ENCODE assay signal across 21 cellular contexts in the genomic region with DNA sequence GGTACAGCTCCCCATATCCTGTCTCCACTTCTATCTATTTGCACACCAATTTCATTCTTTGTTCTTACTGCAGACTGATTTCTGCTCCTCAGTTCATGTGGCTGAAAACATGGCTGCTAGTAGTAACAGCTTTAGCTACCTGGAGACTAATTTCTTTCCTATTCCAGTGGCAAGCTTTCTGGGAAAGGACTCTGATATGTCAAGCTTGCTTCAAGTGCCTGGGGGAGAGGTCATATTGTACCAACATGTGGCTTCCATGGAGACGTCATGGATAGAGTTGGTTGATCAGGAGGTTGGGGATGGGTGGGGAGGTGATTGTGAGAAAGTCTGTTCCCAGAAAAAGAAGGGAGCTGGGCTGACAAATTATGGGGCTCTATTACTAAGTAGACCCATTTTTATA. TPM values are rescaled to one million over a fixed set of nuclear protein-coding genes. Genes with fewer than 3 reads are reported as not detected.
A peak's percentile ranks its signal among the peaks of the same experiment; 100 is the strongest.
DNase-seq lines count a peak whose midpoint lies in the region; ATAC-seq, FAIRE-seq and TF ChIP-seq lines count a peak whose summit lies in the region.
"Had no signal": no experiment of that assay in that cellular context is flagged by ENCODE, and none has a peak within 500 bp of the region (broad histone marks: within the 10 kb centered on the region; RNA-seq: fewer than 3 reads in every experiment).

No MANE protein-coding gene starts in this region.

- no peak overlapping the region for H2AFZ ChIP-seq in astrocyte (ENCODE audit: low read depth, low read length)
- no peak overlapping the region for H2AFZ ChIP-seq in smooth muscle cell (ENCODE audit: low read depth)

- intact Hi-C loops in activated T-helper 1 cell treated with anti-CD3 and anti-CD28 coated beads, Interleukin-12 subunit alpha, Interleukin-12 subunit beta, Interleukin-2, Interleukin-4 antibody, amounts not matched to agents 30 ng/mL and 10 ng/mL and 1 ng/mL, durations not matched to agents 14 hours and 24 hours and 36 hours (cut with micrococcal nuclease): no loop called here

- peaks cover 33% of the 10 kb centered on the region for H3K4me1 Mint-ChIP-seq in astrocyte (ENCODE audit: low read depth, unreplicated experiment)
- no peaks in the 10 kb centered on the region for H3K4me1 Mint-ChIP-seq in activated T-helper 1 cell treated with anti-CD3 and anti-CD28 coated beads, Interleukin-12 subunit alpha, Interleukin-12 subunit beta, Interleukin-2, Interleukin-4 antibody, amounts not matched to agents 30 ng/mL and 10 ng/mL and 1 ng/mL, durations not matched to agents 14 hours and 24 hours and 36 hours (ENCODE audit: low read depth)

- H3K27me3 ChIP-seq in astrocyte (ENCODE audit: insufficient read depth, low read length): no peaks in the 10 kb centered on the region
- no peaks in the 10 kb centered on the region for H3K27me3 ChIP-seq in smooth muscle cell (ENCODE audit: low read depth)
- H3K27me3 ChIP-seq: BE2C, sigmoid colon had no signal

- no peak overlapping the region for H3K9ac ChIP-seq in astrocyte (ENCODE audit: low read length)
- H3K9ac ChIP-seq in smooth muscle cell (ENCODE audit: low read depth): no peak overlapping the region
- H3K9ac ChIP-seq: SK-N-SH had no signal

- no peaks in the 10 kb centered on the region for H3K9me3 ChIP-seq in astrocyte (ENCODE audit: insufficient read depth, low read depth, low read length)
- H3K9me3 ChIP-seq in smooth muscle cell (replicated peaks; ENCODE audit: low read depth): no peaks in the 10 kb centered on the region
- H3K9me3 ChIP-seq: BE2C, SK-N-SH had no signal

- peaks cover 4% of the 10 kb centered on the region for H3K27me3 Mint-ChIP-seq in astrocyte (ENCODE audit: low read depth, unreplicated experiment)
- H3K27me3 Mint-ChIP-seq in activated T-helper 1 cell treated with anti-CD3 and anti-CD28 coated beads, Interleukin-12 subunit alpha, Interleukin-12 subunit beta, Interleukin-2, Interleukin-4 antibody, amounts not matched to agents 30 ng/mL and 10 ng/mL and 1 ng/mL, durations not matched to agents 14 hours and 24 hours and 36 hours (ENCODE audit: insufficient read depth): peaks cover 7% of the 10 kb centered on the region

- 83% methylated on average over 1 of the region's 1 CpG for WGBS in smooth muscle cell (ENCODE audit: low lambda C conversion rate)

- peaks cover 24% of the 10 kb centered on the region for H3K4me1 ChIP-seq in astrocyte (ENCODE audit: insufficient read depth, low read length)
- H3K4me1 ChIP-seq in smooth muscle cell (ENCODE audit: low read depth): peaks cover 29% of the 10 kb centered on the region
- H3K4me1 ChIP-seq: BE2C had no signal

- peaks cover 10% of the 10 kb centered on the region for H3F3A ChIP-seq in smooth muscle cell (ENCODE audit: low read depth)

- H3K4me3 ChIP-seq in astrocyte (ENCODE audit: insufficient read depth, low read depth, low read length): no peak overlapping the region
- no peak overlapping the region for H3K4me3 ChIP-seq in smooth muscle cell
- H3K4me3 ChIP-seq: sigmoid colon had no signal

- no peak for TF ChIP-seq CTCF in astrocyte (IDR thresholded peaks at IDR 0.05; ENCODE audit: insufficient read depth, low read depth, low read length)
- TF ChIP-seq CTCF in smooth muscle cell (IDR thresholded peaks at IDR 0.05; ENCODE audit: borderline replicate concordance, insufficient read depth, poor library complexity, severe bottlenecking): no peak

- DNase-seq in NCI-H1417 (lab: John Stamatoyannopoulos, UW): peak in 2 of 3 experiments; percentile 32 to 53
- no peak for DNase-seq in NCI-H1417 treated with DMSO at 0.1 percent for 48 hours (lab: John Stamatoyannopoulos, UW)
- peak; percentile 64 for DNase-seq in NCI-H146 treated with DMSO at 0.1 percent for 48 hours (lab: John Stamatoyannopoulos, UW; ENCODE audit: unreplicated experiment)
- no peak for DNase-seq in astrocyte (ENCODE audit: low read depth)
- DNase-seq in renal cortical epithelial cell (ENCODE audit: low read depth): peak; percentile 49
- DNase-seq in smooth muscle cell (lab: John Stamatoyannopoulos, UW; ENCODE audit: unreplicated experiment): no peak
- DNase-seq in activated T-helper 1 cell treated with anti-CD3 and anti-CD28 coated beads, Interleukin-12 subunit alpha, Interleukin-12 subunit beta, Interleukin-2, Interleukin-4 antibody, amounts not matched to agents 30 ng/mL and 10 ng/mL and 1 ng/mL, durations not matched to agents 14 hours and 24 hours and 36 hours (ENCODE audit: low spot score): no peak
- DNase-seq: activated CD4-positive, CD25-positive, alpha-beta regulatory T cell treated with anti-CD3 and anti-CD28 coated beads, Interleukin-2, amount 50 U/mL, for 72 hours; BE2C; COR-L47; cortex of kidney; hippocampal formation; naive B cell; NCI-H2171; NK-92 treated with Interleukin-12 subunit alpha and Interleukin-12 subunit beta, amount 100 ng/mL, for 24 hours; sigmoid colon; SK-N-SH; stimulated activated naive CD4-positive, alpha-beta T cell treated with Interleukin-2 at 50 U/mL for 16 hours had no signal

- H3K27ac ChIP-seq in astrocyte (ENCODE audit: low read depth, low read length) (no peak overlapping the region), smooth muscle cell (ENCODE audit: low read depth) (no peak overlapping the region)

- no peaks in the 10 kb centered on the region for H3K36me3 ChIP-seq in astrocyte (ENCODE audit: insufficient read depth, low read length)
- no peaks in the 10 kb centered on the region for H3K36me3 ChIP-seq in smooth muscle cell (ENCODE audit: low read depth)
- H3K36me3 ChIP-seq: BE2C, sigmoid colon had no signal

- H3K9me3 Mint-ChIP-seq in astrocyte (ENCODE audit: unreplicated experiment): no peaks in the 10 kb centered on the region
- H3K9me3 Mint-ChIP-seq in activated T-helper 1 cell treated with anti-CD3 and anti-CD28 coated beads, Interleukin-12 subunit alpha, Interleukin-12 subunit beta, Interleukin-2, Interleukin-4 antibody, amounts not matched to agents 30 ng/mL and 10 ng/mL and 1 ng/mL, durations not matched to agents 14 hours and 24 hours and 36 hours: no peaks in the 10 kb centered on the region
- H3K9me3 Mint-ChIP-seq: naive B cell, type B pancreatic cell had no signal

- H4K20me1 ChIP-seq in astrocyte (ENCODE audit: insufficient read depth, low read length) (no peaks in the 10 kb centered on the region), smooth muscle cell (ENCODE audit: low read depth) (no peaks in the 10 kb centered on the region)

- H3K79me2 ChIP-seq in astrocyte (ENCODE audit: insufficient read depth, low read length) (no peaks in the 10 kb centered on the region), smooth muscle cell (ENCODE audit: low read depth) (no peaks in the 10 kb centered on the region)

- H3K4me2 ChIP-seq in astrocyte (ENCODE audit: low read length) (no peak overlapping the region), smooth muscle cell (no peak overlapping the region)

- peak overlapping the region; percentile 28 for H3K4me3 Mint-ChIP-seq in astrocyte (ENCODE audit: unreplicated experiment)
- no peak overlapping the region for H3K4me3 Mint-ChIP-seq in activated T-helper 1 cell treated with anti-CD3 and anti-CD28 coated beads, Interleukin-12 subunit alpha, Interleukin-12 subunit beta, Interleukin-2, Interleukin-4 antibody, amounts not matched to agents 30 ng/mL and 10 ng/mL and 1 ng/mL, durations not matched to agents 14 hours and 24 hours and 36 hours
- H3K4me3 Mint-ChIP-seq: naive B cell, type B pancreatic cell had no signal

- H3K36me3 Mint-ChIP-seq in astrocyte (ENCODE audit: low read depth, unreplicated experiment): no peaks in the 10 kb centered on the region
- no peaks in the 10 kb centered on the region for H3K36me3 Mint-ChIP-seq in activated T-helper 1 cell treated with anti-CD3 and anti-CD28 coated beads, Interleukin-12 subunit alpha, Interleukin-12 subunit beta, Interleukin-2, Interleukin-4 antibody, amounts not matched to agents 30 ng/mL and 10 ng/mL and 1 ng/mL, durations not matched to agents 14 hours and 24 hours and 36 hours (ENCODE audit: low read depth)
- H3K36me3 Mint-ChIP-seq: naive B cell, type B pancreatic cell had no signal

- peak overlapping the region; percentile 41 for H3K27ac Mint-ChIP-seq in astrocyte (ENCODE audit: unreplicated experiment)
- no peak overlapping the region for H3K27ac Mint-ChIP-seq in activated T-helper 1 cell treated with anti-CD3 and anti-CD28 coated beads, Interleukin-12 subunit alpha, Interleukin-12 subunit beta, Interleukin-2, Interleukin-4 antibody, amounts not matched to agents 30 ng/mL and 10 ng/mL and 1 ng/mL, durations not matched to agents 14 hours and 24 hours and 36 hours
- H3K27ac Mint-ChIP-seq: naive B cell had no signal

- FAIRE-seq in astrocyte (lab: Jason Lieb, UNC): no peak
- FAIRE-seq: bronchial epithelial cell had no signal

- ATAC-seq in GM19035 (IDR thresholded peaks at IDR 0.05; ENCODE audit: unreplicated experiment): no peak

RNA-seq across cellular contexts. Expression of a gene that starts 44.9 kb away (rescaled TPM):
- total RNA-seq in astrocyte: 75.9 and 78.7 TPM in 2 replicates
- total RNA-seq in renal cortical epithelial cell: 56.4 and 57.3 TPM in 2 replicates
- 53.0 and 55.8 TPM in 2 replicates for total RNA-seq in smooth muscle cell
- polyA plus RNA-seq in smooth muscle cell: 47.6 and 88.3 TPM in 2 replicates
- 2.0 and 2.3 TPM in 2 replicates for total RNA-seq in activated T-helper 1 cell treated with anti-CD3 and anti-CD28 coated beads, Interleukin-12 subunit alpha, Interleukin-12 subunit beta, Interleukin-2, Interleukin-4 antibody, amounts not matched to agents 30 ng/mL and 10 ng/mL and 1 ng/mL, durations not matched to agents 14 hours and 24 hours and 36 hours

RNA-seq across cellular contexts. Expression of a gene that starts 55.8 kb away (rescaled TPM):
- 43.7 and 50.0 TPM in 2 replicates for total RNA-seq in astrocyte
- total RNA-seq in renal cortical epithelial cell: 31.6 and 51.4 TPM in 2 replicates
- total RNA-seq in smooth muscle cell: 62.5 and 80.7 TPM in 2 replicates
- polyA plus RNA-seq in smooth muscle cell: 19.0 and 25.7 TPM in 2 replicates
- 5.3 and 5.4 TPM in 2 replicates for total RNA-seq in activated T-helper 1 cell treated with anti-CD3 and anti-CD28 coated beads, Interleukin-12 subunit alpha, Interleukin-12 subunit beta, Interleukin-2, Interleukin-4 antibody, amounts not matched to agents 30 ng/mL and 10 ng/mL and 1 ng/mL, durations not matched to agents 14 hours and 24 hours and 36 hours

Comparison
In these comparisons a context has a peak if more than half of its experiments do, and no peak if none do; other contexts are left out.
1. DNase-seq: peak in NCI-H1417 (2 of 3), NCI-H146 treated with DMSO at 0.1 percent for 48 hours (single experiment) and renal cortical epithelial cell (single experiment); none in NCI-H1417 treated with DMSO at 0.1 percent for 48 hours (single experiment), astrocyte (single experiment), smooth muscle cell (single experiment) and activated T-helper 1 cell treated with anti-CD3 and anti-CD28 coated beads, Interleukin-12 subunit alpha, Interleukin-12 subunit beta, Interleukin-2, Interleukin-4 antibody, amounts not matched to agents 30 ng/mL and 10 ng/mL and 1 ng/mL, durations not matched to agents 14 hours and 24 hours and 36 hours (single experiment).
2. RNA of a gene that starts 44.9 kb away (total RNA-seq): 75.9 to 78.7 TPM in astrocyte, 56.4 to 57.3 TPM in renal cortical epithelial cell and 53.0 to 55.8 TPM in smooth muscle cell; 2.0 to 2.3 TPM in activated T-helper 1 cell treated with anti-CD3 and anti-CD28 coated beads, Interleukin-12 subunit alpha, Interleukin-12 subunit beta, Interleukin-2, Interleukin-4 antibody, amounts not matched to agents 30 ng/mL and 10 ng/mL and 1 ng/mL, durations not matched to agents 14 hours and 24 hours and 36 hours; every median in the first group is over 10 times any median in the second.